In the genomic region with DNA sequence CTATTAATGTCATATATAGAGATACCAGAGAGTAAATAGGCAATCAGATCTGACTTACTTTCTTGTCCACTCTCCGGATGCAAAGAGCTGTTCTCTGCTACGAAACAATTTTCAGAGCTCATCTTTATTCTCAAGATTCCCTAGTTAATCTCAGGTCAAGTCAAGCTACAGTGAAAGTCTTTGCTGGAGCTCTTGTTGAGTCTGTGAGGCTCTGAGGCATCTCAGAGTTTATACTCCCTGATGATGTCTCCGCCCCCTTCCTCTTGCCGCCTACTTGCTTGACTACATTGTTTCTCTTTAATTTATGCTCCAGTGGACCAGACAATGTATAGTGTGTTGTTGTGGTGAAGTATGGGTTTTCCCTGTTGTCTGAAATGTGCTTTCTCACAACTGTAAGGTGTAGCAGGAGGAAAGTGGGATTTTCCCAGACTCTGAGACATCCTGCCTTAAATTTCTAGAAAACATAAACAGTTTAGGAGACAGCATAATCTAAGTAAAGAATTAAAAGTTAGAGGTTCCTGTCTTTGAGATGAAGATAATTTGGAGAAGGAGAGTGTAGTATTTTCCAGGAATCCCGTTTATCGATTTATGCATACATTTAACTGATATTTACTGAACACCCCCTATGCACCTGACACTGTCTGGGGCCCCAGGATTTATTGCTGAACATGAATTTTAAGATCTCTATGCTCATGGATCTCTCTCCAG, we compare ENCODE assay signal across 9 cellular contexts. TPM values are rescaled to one million over a fixed set of nuclear protein-coding genes. Genes with fewer than 3 reads are reported as not detected.
DNase-seq lines count a peak whose midpoint lies in the region; ATAC-seq, FAIRE-seq and TF ChIP-seq lines count a peak whose summit lies in the region.
"Had no signal": no experiment of that assay in that cellular context is flagged by ENCODE, and none has a peak within 500 bp of the region (broad histone marks: within the 10 kb centered on the region; RNA-seq: fewer than 3 reads in every experiment).

A gene (minus strand): TSS at position 203 of the 708 bp plus-strand sequence. CDS start 81 bp downstream, at position 122.

- no peak for TF ChIP-seq POLR2A in H1 (IDR thresholded peaks at IDR 0.05; ENCODE audit: control extremely low read depth in 1 of 2, low read depth in 2 of 2, low read length in 2 of 2)

- no peak for TF ChIP-seq CTCF in H1 (IDR thresholded peaks at IDR 0.05; ENCODE audit: control extremely low read depth in 1 of 3, insufficient read depth in 1 of 3, low read depth in 1 of 3, low read length in 3 of 3)

- no peak within 1 kb of the TSS for H3K14ac ChIP-seq in H1 (ENCODE audit: insufficient read length)

- H3K9me3 ChIP-seq in H1 (ENCODE audit: insufficient read depth in 2 of 2, low read depth in 1 of 2, low read length in 1 of 2): no peaks in the 10 kb centered on the region

- CTCF ChIA-PET in H1 (lab: Charles Lee; ENCODE audit: partially characterized antibody): interaction anchor here (0.9 to 3.8 kb wide), 7 partner anchors 9 to 36 kb away, joined by 3 to 21 read pairs (median 4); no protein-coding TSS in a partner anchor

- ATAC-seq in GM19025 (IDR thresholded peaks at IDR 0.05; ENCODE audit: low read depth, unreplicated experiment) (peak; percentile 27), HG03354 (IDR thresholded peaks at IDR 0.05; ENCODE audit: poor library complexity, severe bottlenecking, unreplicated experiment) (peak; percentile 39)

- no peak within 1 kb of the TSS for H4K5ac ChIP-seq in H1 (ENCODE audit: insufficient read length, low read depth, low read length)

- FAIRE-seq in H1 (lab: Jason Lieb, UNC): no peak

- H3K23me2 ChIP-seq in H1 (ENCODE audit: low read depth, low read length): no peaks in the 10 kb centered on the region

- no peak within 1 kb of the TSS for H2BK12ac ChIP-seq in H1 (ENCODE audit: low read depth, low read length)

- no peak within 1 kb of the TSS for H3K4ac ChIP-seq in H1 (replicated peaks; ENCODE audit: insufficient read length, low read depth, low read length)

- no peak within 1 kb of the TSS for H3K4me2 ChIP-seq in H1 (ENCODE audit: insufficient read depth in 1 of 2, low read depth in 2 of 2, low read length in 2 of 2)

- no peak within 1 kb of the TSS for H2BK5ac ChIP-seq in H1 (ENCODE audit: low read depth, low read length)

- WGBS in H1 (ENCODE audit: extremely low coverage in 1 of 2, insufficient coverage in 1 of 2, insufficient read length in 1 of 2, insufficient replicate concordance in 2 of 2, low coverage in 1 of 2, low lambda C conversion rate in 2 of 2, missing lambda C conversion rate in 1 of 2), 2 experiments: 80% methylated on average over 6 of the region's 6 CpGs; no CpG with 5 or more reads in 1 of the 2 experiments

- H3K23ac ChIP-seq in H1 (ENCODE audit: insufficient read length): no peak within 1 kb of the TSS

- no peaks in the 10 kb centered on the region for H4K20me1 ChIP-seq in H1 (replicated peaks in 1 of 2; ENCODE audit: control insufficient read depth in 1 of 2, insufficient read depth in 2 of 2, low read length in 2 of 2)

- H4K91ac ChIP-seq in H1 (replicated peaks; ENCODE audit: insufficient read length, low read length): no peak within 1 kb of the TSS

- H3K4me3 ChIP-seq in H1 (ENCODE audit: extremely low read depth in 1 of 4, insufficient read depth in 2 of 4, low read depth in 3 of 4, low read length in 4 of 4): no peak within 1 kb of the TSS
- H3K4me3 ChIP-seq: SK-N-MC had no signal

- peak within 1 kb of the TSS; percentile 47 for H3K56ac ChIP-seq in H1 (replicated peaks; ENCODE audit: insufficient read length, low read depth, low read length)

- H3K27me3 ChIP-seq in H1 (replicated peaks in 1 of 4; ENCODE audit: control insufficient read depth in 3 of 4, extremely low read depth in 1 of 4, insufficient read depth in 3 of 4, low read length in 3 of 4): no peaks in the 10 kb centered on the region

- POLR2A ChIA-PET in H1 (lab: Charles Lee; ENCODE audit: partially characterized antibody): no interaction called here

- H2BK15ac ChIP-seq in H1 (ENCODE audit: low read length): no peak within 1 kb of the TSS

- peaks cover 0 to 4% (median 0%) of the 10 kb centered on the region in 4 experiments; a peak in 1 of 7 replicates for H3K4me1 ChIP-seq in H1 (replicated peaks in 1 of 4; ENCODE audit: control insufficient read depth in 3 of 4, insufficient read depth in 4 of 4, low read length in 3 of 4)

- no peak for TF ChIP-seq RAD21 in H1 (IDR thresholded peaks at IDR 0.05 in 1 of 2, conservative IDR thresholded peaks at IDR 0.05 in 1 of 2; ENCODE audit: low read depth in 2 of 2, low read length in 2 of 2)

- H3K18ac ChIP-seq in H1 (ENCODE audit: extremely low read depth, low read length): no peak within 1 kb of the TSS

- no peak for TF ChIP-seq EP300 in H1 (IDR thresholded peaks at IDR 0.05; ENCODE audit: borderline replicate concordance in 1 of 2, low read depth in 2 of 2, low read length in 2 of 2)

- H2AK5ac ChIP-seq in H1 (ENCODE audit: low read depth, low read length): no peak within 1 kb of the TSS

- no peaks in the 10 kb centered on the region for H3K36me3 ChIP-seq in H1 (ENCODE audit: control insufficient read depth in 2 of 4, insufficient read depth in 4 of 4, low read length in 3 of 4)

- no peak within 1 kb of the TSS for H3K27ac ChIP-seq in H1 (ENCODE audit: low read depth, low read length)
- H3K27ac ChIP-seq: SK-N-MC had no signal

- no peak within 1 kb of the TSS for H4K8ac ChIP-seq in H1 (ENCODE audit: extremely low read depth, insufficient read depth, low read length)

- H3K79me2 ChIP-seq in H1 (ENCODE audit: control insufficient read depth in 1 of 2, insufficient read depth in 2 of 2, low read length in 2 of 2): no peaks in the 10 kb centered on the region

- no peak within 1 kb of the TSS; a peak in 1 of 7 replicates for H3K9ac ChIP-seq in H1 (replicated peaks in 1 of 4; ENCODE audit: extremely low read depth in 1 of 4, low read depth in 3 of 4, low read length in 3 of 4)

- no peaks in the 10 kb centered on the region for H3K79me1 ChIP-seq in H1 (ENCODE audit: low read depth, low read length)

- H2BK20ac ChIP-seq in H1 (ENCODE audit: low read length): no peak within 1 kb of the TSS

- no peak within 1 kb of the TSS for H2BK120ac ChIP-seq in H1 (replicated peaks; ENCODE audit: low read depth, low read length)

- no peak within 1 kb of the TSS for H2AFZ ChIP-seq in H1 (ENCODE audit: low read length)

- DNase-seq in activated CD4-positive, alpha-beta T cell treated with anti-CD3 and anti-CD28 coated beads for 24 hours (ENCODE audit: low read depth in 2 of 2): peak; percentile 60 to 75
- no peak for DNase-seq in H1 (ENCODE audit: low read depth in 1 of 2, low spot score in 2 of 2)
- DNase-seq in stimulated activated CD4-positive, alpha-beta T cell treated with anti-CD3 and anti-CD28 coated beads, TNF-alpha, amount 100 ng/mL, for 1 hour (ENCODE audit: low read depth in 3 of 3, low spot score in 1 of 3): peak; percentile 48 to 77 (median 65)
- DNase-seq in NCI-H345 (lab: John Stamatoyannopoulos, UW): no peak
- DNase-seq in LoVo (ENCODE audit: low spot score): no peak
- no peak for DNase-seq in GM03348 (ENCODE audit: low spot score)

TF ChIP-seq in H1, 55 proteins besides CTCF, POLR2A, EP300 and RAD21:
- TF ChIP-seq HDAC6 (IDR thresholded peaks at IDR 0.05; ENCODE audit: low read depth, low read length): no peak
- TF ChIP-seq JUN (IDR thresholded peaks at IDR 0.05; ENCODE audit: low read depth, low read length): no peak
- TF ChIP-seq TCF12 (IDR thresholded peaks at IDR 0.05; ENCODE audit: low read depth, low read length): no peak
- no peak for TF ChIP-seq CHD1 (IDR thresholded peaks at IDR 0.05; ENCODE audit: low read depth, low read length)
- TF ChIP-seq CHD2 (IDR thresholded peaks at IDR 0.05; ENCODE audit: low read length): no peak
- TF ChIP-seq POU5F1 (IDR thresholded peaks at IDR 0.05; ENCODE audit: low read depth, low read length): no peak
- TF ChIP-seq, protein P1, sequence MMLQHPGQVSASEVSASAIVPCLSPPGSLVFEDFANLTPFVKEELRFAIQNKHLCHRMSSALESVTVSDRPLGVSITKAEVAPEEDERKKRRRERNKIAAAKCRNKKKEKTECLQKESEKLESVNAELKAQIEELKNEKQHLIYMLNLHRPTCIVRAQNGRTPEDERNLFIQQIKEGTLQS (IDR thresholded peaks at IDR 0.05; ENCODE audit: insufficient read depth, low read depth, low read length): no peak
- no peak for TF ChIP-seq SP4 (IDR thresholded peaks at IDR 0.05; ENCODE audit: low read length)
- no peak for TF ChIP-seq CEBPB (IDR thresholded peaks at IDR 0.05; ENCODE audit: low read depth, low read length)
- TF ChIP-seq BRCA1 (IDR thresholded peaks at IDR 0.05; ENCODE audit: low read depth, low read length): no peak
TF ChIP-seq in H1: peak in this region for 0.

RNA-seq across cellular contexts. Expression of the gene that starts here (rescaled TPM):
- total RNA-seq in H1 (2021; fragmentation: NEBNext Ultra II Directional; extraction: Animal tissue kit (Norgen Biotek cat#: 25700)): not detected in 2 replicates
- polyA plus RNA-seq in H1 (2011; rRNA removed): not detected in 2 replicates
- not detected for polyA plus RNA-seq in H1 (2011; cell fraction: cytosol; rRNA removed)
- not detected for polyA plus RNA-seq in H1 (2011; cell fraction: nucleus; rRNA removed)
- polyA plus RNA-seq in H1 (2012, experiment 1 of 2): not detected in 4 replicates
- not detected for polyA plus RNA-seq in H1 (2012, experiment 2 of 2)
- not detected for polyA plus RNA-seq in H1 (2013, experiment 1 of 2)
- not detected for polyA plus RNA-seq in H1 (2013, experiment 2 of 2)
- polyA minus RNA-seq in H1 (2011; rRNA and poly(A)+ RNA removed): not detected in 2 replicates
- polyA minus RNA-seq in H1 (2011; cell fraction: cytosol; rRNA and poly(A)+ RNA removed): not detected
- not detected for polyA minus RNA-seq in H1 (2011; cell fraction: nucleus; rRNA and poly(A)+ RNA removed)

Comparison
In these comparisons a context has a peak if more than half of its experiments do, and no peak if none do; other contexts are left out.
1. DNase-seq: peak in activated CD4-positive, alpha-beta T cell treated with anti-CD3 and anti-CD28 coated beads for 24 hours (2 of 2) and stimulated activated CD4-positive, alpha-beta T cell treated with anti-CD3 and anti-CD28 coated beads, TNF-alpha, amount 100 ng/mL, for 1 hour (3 of 3); none in H1 (0 of 2), NCI-H345 (single experiment), LoVo (single experiment) and GM03348 (single experiment).